ENCODE assay signal across 1 cellular context in genomic region chr11:46302866-46303265, GRCh38.
TF ChIP-seq lines count a peak whose summit lies in the region.

No MANE protein-coding gene starts in this region.

TF ChIP-seq in GM12878, 131 proteins besides CTCF, POLR2A, EP300 and RAD21 (continued from another document and continues in another):
- TF ChIP-seq ZNF687 (IDR thresholded peaks at IDR 0.05): no peak
- TF ChIP-seq NKRF (conservative IDR thresholded peaks at IDR 0.05): no peak
- TF ChIP-seq ASH2L (IDR thresholded peaks at IDR 0.05; ENCODE audit: borderline replicate concordance, low read depth): no peak
- no peak for TF ChIP-seq ZNF622 (IDR thresholded peaks at IDR 0.05)
- TF ChIP-seq BACH1 (IDR thresholded peaks at IDR 0.05; ENCODE audit: borderline replicate concordance): no peak
- TF ChIP-seq POU2F2 (IDR thresholded peaks at IDR 0.05; ENCODE audit: borderline replicate concordance, low read depth, low read length): peak; percentile 77; the same call in 1 of the 3 replicates
- TF ChIP-seq NFYA (IDR thresholded peaks at IDR 0.05; ENCODE audit: borderline replicate concordance, low read depth, low read length): no peak
- TF ChIP-seq YBX1 (IDR thresholded peaks at IDR 0.05): no peak
- TF ChIP-seq, protein P1, sequence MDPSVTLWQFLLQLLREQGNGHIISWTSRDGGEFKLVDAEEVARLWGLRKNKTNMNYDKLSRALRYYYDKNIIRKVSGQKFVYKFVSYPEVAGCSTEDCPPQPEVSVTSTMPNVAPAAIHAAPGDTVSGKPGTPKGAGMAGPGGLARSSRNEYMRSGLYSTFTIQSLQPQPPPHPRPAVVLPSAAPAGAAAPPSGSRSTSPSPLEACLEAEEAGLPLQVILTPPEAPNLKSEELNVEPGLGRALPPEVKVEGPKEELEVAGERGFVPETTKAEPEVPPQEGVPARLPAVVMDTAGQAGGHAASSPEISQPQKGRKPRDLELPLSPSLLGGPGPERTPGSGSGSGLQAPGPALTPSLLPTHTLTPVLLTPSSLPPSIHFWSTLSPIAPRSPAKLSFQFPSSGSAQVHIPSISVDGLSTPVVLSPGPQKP (IDR thresholded peaks at IDR 0.05; ENCODE audit: low read depth, low read length): no peak
- TF ChIP-seq BCL3 (IDR thresholded peaks at IDR 0.05; ENCODE audit: borderline replicate concordance, insufficient read depth, low read depth, low read length, poor library complexity, severe bottlenecking): no peak
- no peak for TF ChIP-seq ZBED1 (IDR thresholded peaks at IDR 0.05; ENCODE audit: borderline replicate concordance)
- TF ChIP-seq SPI1 (IDR thresholded peaks at IDR 0.05; ENCODE audit: borderline replicate concordance, insufficient read depth, low read depth, low read length): peak; percentile 89
- TF ChIP-seq STAT1 (conservative IDR thresholded peaks at IDR 0.05): no peak
- no peak for TF ChIP-seq GABPA (IDR thresholded peaks at IDR 0.05; ENCODE audit: low read depth)
- TF ChIP-seq SRF (IDR thresholded peaks at IDR 0.05; ENCODE audit: low read depth in 2 of 2, low read length in 2 of 2): no peak
- no peak for TF ChIP-seq NRF1 (conservative IDR thresholded peaks at IDR 0.05; ENCODE audit: low read depth, low read length)
- TF ChIP-seq, protein P2, sequence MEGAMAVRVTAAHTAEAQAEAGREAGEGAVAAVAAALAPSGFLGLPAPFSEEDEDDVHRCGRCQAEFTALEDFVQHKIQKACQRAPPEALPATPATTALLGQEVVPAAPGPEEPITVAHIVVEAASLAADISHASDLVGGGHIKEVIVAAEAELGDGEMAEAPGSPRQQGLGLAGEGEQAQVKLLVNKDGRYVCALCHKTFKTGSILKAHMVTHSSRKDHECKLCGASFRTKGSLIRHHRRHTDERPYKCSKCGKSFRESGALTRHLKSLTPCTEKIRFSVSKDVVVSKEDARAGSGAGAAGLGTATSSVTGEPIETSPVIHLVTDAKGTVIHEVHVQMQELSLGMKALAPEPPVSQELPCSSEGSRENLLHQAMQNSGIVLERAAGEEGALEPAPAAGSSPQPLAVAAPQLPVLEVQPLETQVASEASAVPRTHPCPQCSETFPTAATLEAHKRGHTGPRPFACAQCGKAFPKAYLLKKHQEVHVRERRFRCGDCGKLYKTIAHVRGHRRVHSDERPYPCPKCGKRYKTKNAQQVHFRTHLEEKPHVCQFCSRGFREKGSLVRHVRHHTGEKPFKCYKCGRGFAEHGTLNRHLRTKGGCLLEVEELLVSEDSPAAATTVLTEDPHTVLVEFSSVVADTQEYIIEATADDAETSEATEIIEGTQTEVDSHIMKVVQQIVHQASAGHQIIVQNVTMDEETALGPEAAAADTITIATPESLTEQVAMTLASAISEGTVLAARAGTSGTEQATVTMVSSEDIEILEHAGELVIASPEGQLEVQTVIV (IDR thresholded peaks at IDR 0.05; ENCODE audit: borderline replicate concordance, partially characterized antibody): no peak
- no peak for TF ChIP-seq HSF1 (IDR thresholded peaks at IDR 0.05; ENCODE audit: low read depth, low read length)
- TF ChIP-seq SREBF2 (IDR thresholded peaks at IDR 0.05; ENCODE audit: low read length): no peak
- no peak for TF ChIP-seq ETV6 (conservative IDR thresholded peaks at IDR 0.05 in 1 of 2, IDR thresholded peaks at IDR 0.05 in 1 of 2; ENCODE audit: borderline replicate concordance in 1 of 2, low read depth in 1 of 2)
- peak; percentile 29; the same call in 1 of the 2 replicates for TF ChIP-seq EED (IDR thresholded peaks at IDR 0.05; ENCODE audit: low read depth)
- TF ChIP-seq, protein P3, sequence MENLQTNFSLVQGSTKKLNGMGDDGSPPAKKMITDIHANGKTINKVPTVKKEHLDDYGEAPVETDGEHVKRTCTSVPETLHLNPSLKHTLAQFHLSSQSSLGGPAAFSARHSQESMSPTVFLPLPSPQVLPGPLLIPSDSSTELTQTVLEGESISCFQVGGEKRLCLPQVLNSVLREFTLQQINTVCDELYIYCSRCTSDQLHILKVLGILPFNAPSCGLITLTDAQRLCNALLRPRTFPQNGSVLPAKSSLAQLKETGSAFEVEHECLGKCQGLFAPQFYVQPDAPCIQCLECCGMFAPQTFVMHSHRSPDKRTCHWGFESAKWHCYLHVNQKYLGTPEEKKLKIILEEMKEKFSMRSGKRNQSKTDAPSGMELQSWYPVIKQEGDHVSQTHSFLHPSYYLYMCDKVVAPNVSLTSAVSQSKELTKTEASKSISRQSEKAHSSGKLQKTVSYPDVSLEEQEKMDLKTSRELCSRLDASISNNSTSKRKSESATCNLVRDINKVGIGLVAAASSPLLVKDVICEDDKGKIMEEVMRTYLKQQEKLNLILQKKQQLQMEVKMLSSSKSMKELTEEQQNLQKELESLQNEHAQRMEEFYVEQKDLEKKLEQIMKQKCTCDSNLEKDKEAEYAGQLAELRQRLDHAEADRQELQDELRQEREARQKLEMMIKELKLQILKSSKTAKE (IDR thresholded peaks at IDR 0.05; ENCODE audit: low read depth, poor library complexity, severe bottlenecking): peak; percentile 42
- TF ChIP-seq SUPT20H (IDR thresholded peaks at IDR 0.05; ENCODE audit: borderline replicate concordance, control insufficient read depth, low read depth, low read length): no peak
- no peak for TF ChIP-seq TCF7 (IDR thresholded peaks at IDR 0.05; ENCODE audit: borderline replicate concordance)
- no peak for TF ChIP-seq HDAC6 (IDR thresholded peaks at IDR 0.05; ENCODE audit: unreplicated experiment)
- no peak for TF ChIP-seq CHD2 (IDR thresholded peaks at IDR 0.05; ENCODE audit: borderline replicate concordance, low read depth, low read length)
- TF ChIP-seq POLR2AphosphoS2 (IDR thresholded peaks at IDR 0.05; ENCODE audit: low read depth, low read length): no peak
- TF ChIP-seq WRNIP1 (IDR thresholded peaks at IDR 0.05; ENCODE audit: borderline replicate concordance, low read depth, low read length): no peak
- TF ChIP-seq CBX5 (IDR thresholded peaks at IDR 0.05; ENCODE audit: low read depth): no peak
- no peak for TF ChIP-seq SREBF1 (IDR thresholded peaks at IDR 0.05; ENCODE audit: low read length)
- TF ChIP-seq RUNX3 (IDR thresholded peaks at IDR 0.05; ENCODE audit: low read length): peak; percentile 97
- TF ChIP-seq MEF2A (IDR thresholded peaks at IDR 0.05; ENCODE audit: insufficient read depth, low read depth, low read length): no peak
- no peak for TF ChIP-seq ZSCAN29 (IDR thresholded peaks at IDR 0.05)
- TF ChIP-seq CHD4 (IDR thresholded peaks at IDR 0.05): no peak
- TF ChIP-seq MTA3 (IDR thresholded peaks at IDR 0.05; ENCODE audit: borderline replicate concordance, low read length): peak; percentile 89; the same call in 1 of the 2 replicates
- TF ChIP-seq, protein P4, sequence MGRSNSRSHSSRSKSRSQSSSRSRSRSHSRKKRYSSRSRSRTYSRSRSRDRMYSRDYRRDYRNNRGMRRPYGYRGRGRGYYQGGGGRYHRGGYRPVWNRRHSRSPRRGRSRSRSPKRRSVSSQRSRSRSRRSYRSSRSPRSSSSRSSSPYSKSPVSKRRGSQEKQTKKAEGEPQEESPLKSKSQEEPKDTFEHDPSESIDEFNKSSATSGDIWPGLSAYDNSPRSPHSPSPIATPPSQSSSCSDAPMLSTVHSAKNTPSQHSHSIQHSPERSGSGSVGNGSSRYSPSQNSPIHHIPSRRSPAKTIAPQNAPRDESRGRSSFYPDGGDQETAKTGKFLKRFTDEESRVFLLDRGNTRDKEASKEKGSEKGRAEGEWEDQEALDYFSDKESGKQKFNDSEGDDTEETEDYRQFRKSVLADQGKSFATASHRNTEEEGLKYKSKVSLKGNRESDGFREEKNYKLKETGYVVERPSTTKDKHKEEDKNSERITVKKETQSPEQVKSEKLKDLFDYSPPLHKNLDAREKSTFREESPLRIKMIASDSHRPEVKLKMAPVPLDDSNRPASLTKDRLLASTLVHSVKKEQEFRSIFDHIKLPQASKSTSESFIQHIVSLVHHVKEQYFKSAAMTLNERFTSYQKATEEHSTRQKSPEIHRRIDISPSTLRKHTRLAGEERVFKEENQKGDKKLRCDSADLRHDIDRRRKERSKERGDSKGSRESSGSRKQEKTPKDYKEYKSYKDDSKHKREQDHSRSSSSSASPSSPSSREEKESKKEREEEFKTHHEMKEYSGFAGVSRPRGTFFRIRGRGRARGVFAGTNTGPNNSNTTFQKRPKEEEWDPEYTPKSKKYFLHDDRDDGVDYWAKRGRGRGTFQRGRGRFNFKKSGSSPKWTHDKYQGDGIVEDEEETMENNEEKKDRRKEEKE (IDR thresholded peaks at IDR 0.05): no peak
- TF ChIP-seq, protein P5, sequence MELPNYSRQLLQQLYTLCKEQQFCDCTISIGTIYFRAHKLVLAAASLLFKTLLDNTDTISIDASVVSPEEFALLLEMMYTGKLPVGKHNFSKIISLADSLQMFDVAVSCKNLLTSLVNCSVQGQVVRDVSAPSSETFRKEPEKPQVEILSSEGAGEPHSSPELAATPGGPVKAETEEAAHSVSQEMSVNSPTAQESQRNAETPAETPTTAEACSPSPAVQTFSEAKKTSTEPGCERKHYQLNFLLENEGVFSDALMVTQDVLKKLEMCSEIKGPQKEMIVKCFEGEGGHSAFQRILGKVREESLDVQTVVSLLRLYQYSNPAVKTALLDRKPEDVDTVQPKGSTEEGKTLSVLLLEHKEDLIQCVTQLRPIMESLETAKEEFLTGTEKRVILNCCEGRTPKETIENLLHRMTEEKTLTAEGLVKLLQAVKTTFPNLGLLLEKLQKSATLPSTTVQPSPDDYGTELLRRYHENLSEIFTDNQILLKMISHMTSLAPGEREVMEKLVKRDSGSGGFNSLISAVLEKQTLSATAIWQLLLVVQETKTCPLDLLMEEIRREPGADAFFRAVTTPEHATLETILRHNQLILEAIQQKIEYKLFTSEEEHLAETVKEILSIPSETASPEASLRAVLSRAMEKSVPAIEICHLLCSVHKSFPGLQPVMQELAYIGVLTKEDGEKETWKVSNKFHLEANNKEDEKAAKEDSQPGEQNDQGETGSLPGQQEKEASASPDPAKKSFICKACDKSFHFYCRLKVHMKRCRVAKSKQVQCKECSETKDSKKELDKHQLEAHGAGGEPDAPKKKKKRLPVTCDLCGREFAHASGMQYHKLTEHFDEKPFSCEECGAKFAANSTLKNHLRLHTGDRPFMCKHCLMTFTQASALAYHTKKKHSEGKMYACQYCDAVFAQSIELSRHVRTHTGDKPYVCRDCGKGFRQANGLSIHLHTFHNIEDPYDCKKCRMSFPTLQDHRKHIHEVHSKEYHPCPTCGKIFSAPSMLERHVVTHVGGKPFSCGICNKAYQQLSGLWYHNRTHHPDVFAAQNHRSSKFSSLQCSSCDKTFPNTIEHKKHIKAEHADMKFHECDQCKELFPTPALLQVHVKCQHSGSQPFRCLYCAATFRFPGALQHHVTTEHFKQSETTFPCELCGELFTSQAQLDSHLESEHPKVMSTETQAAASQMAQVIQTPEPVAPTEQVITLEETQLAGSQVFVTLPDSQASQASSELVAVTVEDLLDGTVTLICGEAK (IDR thresholded peaks at IDR 0.05; ENCODE audit: borderline replicate concordance): no peak
- TF ChIP-seq SIX5 (IDR thresholded peaks at IDR 0.05; ENCODE audit: low read depth, low read length, severe bottlenecking): no peak
